18 cellular contexts compared by ENCODE assay signal in the genomic region with DNA sequence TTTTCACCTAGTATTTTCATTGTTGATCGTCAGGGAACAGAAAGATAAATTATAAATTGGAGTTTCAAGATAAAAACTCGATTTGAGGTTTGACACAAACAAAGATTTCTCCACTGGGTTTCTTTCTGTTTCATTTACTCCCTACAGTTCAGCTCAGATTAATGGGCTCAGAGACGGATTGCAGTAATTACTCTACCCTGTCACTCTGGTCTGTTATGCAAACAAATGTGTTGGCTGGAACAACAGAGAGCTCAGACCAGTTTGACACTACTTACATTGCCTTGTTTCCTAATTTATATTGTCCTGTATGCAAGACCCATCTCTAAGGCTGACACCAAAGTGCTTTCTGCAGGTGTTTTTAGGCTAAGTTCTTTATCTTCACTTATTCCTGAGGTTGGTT.
DNase-seq lines count a peak whose midpoint lies in the region; ATAC-seq and TF ChIP-seq lines count a peak whose summit lies in the region.
"Had no signal": no experiment of that assay in that cellular context is flagged by ENCODE, and none has a peak within 500 bp of the region (broad histone marks: within the 10 kb centered on the region; RNA-seq: fewer than 3 reads in every experiment).

No MANE protein-coding gene starts in this region.

- H3K27me3 ChIP-seq in endodermal cell (ENCODE audit: control insufficient read depth, insufficient read depth, low read length, poor library complexity, severe bottlenecking) (no peaks in the 10 kb centered on the region), Caco-2 (replicated peaks; ENCODE audit: control insufficient read depth, insufficient read depth, low read length) (no peaks in the 10 kb centered on the region)

- H3K4me1 Mint-ChIP-seq in endodermal cell (peaks cover 18% of the 10 kb centered on the region), type B pancreatic cell (ENCODE audit: unreplicated experiment) (peaks cover 5% of the 10 kb centered on the region), Caco-2 (ENCODE audit: low read depth, unreplicated experiment) (no peaks in the 10 kb centered on the region)

- peak overlapping the region; percentile 23 for H3K27ac Mint-ChIP-seq in endodermal cell
- H3K27ac Mint-ChIP-seq in type B pancreatic cell = no peak overlapping the region
- H3K27ac Mint-ChIP-seq in Caco-2 (ENCODE audit: unreplicated experiment) = no peak overlapping the region
- H3K27ac Mint-ChIP-seq: CD4-positive, alpha-beta T cell had no signal

- POLR2A ChIA-PET in Caco-2 (lab: Charles Lee) = no interaction called here

- BruUV-seq in Caco-2 (replicated peaks; lab: Mats Ljungman, UMichigan) = no TSS peak

- H3K4me1 ChIP-seq in endodermal cell (ENCODE audit: control insufficient read depth, insufficient read depth, low read length) (no peaks in the 10 kb centered on the region), Caco-2 (no peaks in the 10 kb centered on the region)

- WGBS in endodermal cell (ENCODE audit: insufficient coverage in 1 of 2, insufficient read length in 1 of 2), 2 experiments = 54% methylated on average over 3 of the region's 3 CpGs; no CpG with 5 or more reads in 1 of the 2 experiments

- H3K9me3 Mint-ChIP-seq in endodermal cell = peaks cover 8% of the 10 kb centered on the region
- H3K9me3 Mint-ChIP-seq in type B pancreatic cell = no peaks in the 10 kb centered on the region
- no peaks in the 10 kb centered on the region for H3K9me3 Mint-ChIP-seq in Caco-2 (ENCODE audit: unreplicated experiment)
- H3K9me3 Mint-ChIP-seq: CD4-positive, alpha-beta T cell had no signal

- H3K27me3 Mint-ChIP-seq in endodermal cell (ENCODE audit: insufficient read depth) = no peaks in the 10 kb centered on the region
- no peaks in the 10 kb centered on the region for H3K27me3 Mint-ChIP-seq in type B pancreatic cell
- no peaks in the 10 kb centered on the region for H3K27me3 Mint-ChIP-seq in Caco-2 (ENCODE audit: insufficient read depth, unreplicated experiment)
- H3K27me3 Mint-ChIP-seq: CD4-positive, alpha-beta T cell had no signal

- H3K4me3 Mint-ChIP-seq in endodermal cell = no peak overlapping the region
- peak overlapping the region; percentile 20 for H3K4me3 Mint-ChIP-seq in type B pancreatic cell
- H3K4me3 Mint-ChIP-seq in Caco-2 (ENCODE audit: unreplicated experiment) = no peak overlapping the region
- H3K4me3 Mint-ChIP-seq: CD4-positive, alpha-beta T cell had no signal

- no peaks in the 10 kb centered on the region for H3K36me3 ChIP-seq in endodermal cell (ENCODE audit: control insufficient read depth, insufficient read depth, low read length)
- no peaks in the 10 kb centered on the region for H3K36me3 ChIP-seq in Caco-2 (ENCODE audit: control insufficient read depth, insufficient read depth, low read length)

- no peak for ATAC-seq in HG03025 (IDR thresholded peaks at IDR 0.05; ENCODE audit: low FRiP score, unreplicated experiment)
- ATAC-seq: HCT116 had no signal

- H3K36me3 Mint-ChIP-seq in endodermal cell (ENCODE audit: low read depth) (no peaks in the 10 kb centered on the region), type B pancreatic cell (peaks cover 3% of the 10 kb centered on the region), Caco-2 (ENCODE audit: insufficient read depth, unreplicated experiment) (no peaks in the 10 kb centered on the region)

- peak overlapping the region; percentile 16 for H3K27ac ChIP-seq in endodermal cell (ENCODE audit: low read depth, low read length)

- H3K4me3 ChIP-seq in endodermal cell (ENCODE audit: low read length) (no peak overlapping the region), Caco-2 (ENCODE audit: low read depth, low read length) (no peak overlapping the region)

- DNase-seq in NCI-H82 (lab: John Stamatoyannopoulos, UW) (peak; percentile 45), NCI-H82 treated with DMSO at 0.1 percent for 48 hours (lab: John Stamatoyannopoulos, UW; ENCODE audit: unreplicated experiment) (no peak), NCI-H69 (lab: John Stamatoyannopoulos, UW) (peak; percentile 79), endodermal cell (no peak), type B pancreatic cell (ENCODE audit: extremely low spot score, unreplicated experiment) (no peak), Caco-2 (no peak)
- no peak for DNase-seq in stimulated activated CD4-positive, alpha-beta T cell treated with anti-CD3 and anti-CD28 coated beads, Interleukin-4, amount 100 ng/mL, for 24 hours
- DNase-seq: CD4-positive, alpha-beta T cell; DMS79; IMR-90; NCI-H1694; NCI-H2227 treated with DMSO at 0.1 percent for 48 hours; NCI-H526 treated with DMSO at 0.1 percent for 48 hours; RPMI8226; SHP77 treated with DMSO at 0.1 percent for 48 hours; SK-N-SH had no signal

- H3K9me3 ChIP-seq in endodermal cell (ENCODE audit: control insufficient read depth, low read length) = peaks cover 4% of the 10 kb centered on the region
- no peaks in the 10 kb centered on the region for H3K9me3 ChIP-seq in Caco-2

- TF ChIP-seq CTCF in endodermal cell (conservative IDR thresholded peaks at IDR 0.05) (no peak), type B pancreatic cell (conservative IDR thresholded peaks at IDR 0.05) (no peak), Caco-2 (IDR thresholded peaks at IDR 0.05; ENCODE audit: insufficient read depth in 1 of 2, low read depth in 1 of 2, low read length in 1 of 2, severe bottlenecking in 1 of 2, unreplicated experiment in 1 of 2) (no peak)

- intact Hi-C loops in Caco-2 (cut with micrococcal nuclease; ENCODE audit: unreplicated experiment) = no loop called here

- H3K9ac ChIP-seq in endodermal cell (ENCODE audit: extremely low read depth, low read length, poor library complexity, severe bottlenecking) = no peak overlapping the region
- H3K9ac ChIP-seq: SK-N-SH had no signal

- CTCF ChIA-PET in Caco-2 (lab: Charles Lee) = no interaction called here

Comparison
In these comparisons a context has a peak if more than half of its experiments do, and no peak if none do; other contexts are left out.
1. DNase-seq: peak in NCI-H82 (single experiment) and NCI-H69 (single experiment); none in NCI-H82 treated with DMSO at 0.1 percent for 48 hours (single experiment), endodermal cell (single experiment), type B pancreatic cell (single experiment), Caco-2 (0 of 2) and stimulated activated CD4-positive, alpha-beta T cell treated with anti-CD3 and anti-CD28 coated beads, Interleukin-4, amount 100 ng/mL, for 24 hours (single experiment).